ENCODE assay signal across 15 cellular contexts in the genomic region with DNA sequence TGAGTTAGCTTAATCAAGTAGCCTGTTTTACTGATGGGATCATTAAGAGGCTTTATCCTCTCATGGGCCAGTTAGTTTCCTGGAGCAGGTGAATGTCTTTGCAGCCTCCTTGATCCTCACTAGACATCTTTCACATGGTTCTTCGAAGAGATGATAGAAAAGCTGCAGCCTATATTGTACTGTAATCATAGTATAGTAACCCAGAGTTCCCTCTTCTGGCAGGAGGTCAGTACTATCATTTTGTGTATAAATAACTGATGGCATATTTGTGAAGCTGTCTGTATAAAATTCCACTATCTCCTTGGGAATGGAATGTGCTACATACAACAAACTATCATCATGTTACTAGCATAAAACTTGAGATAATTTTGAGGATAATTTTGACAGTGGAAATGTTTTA.
A peak's percentile ranks its signal among the peaks of the same experiment; 100 is the strongest.
DNase-seq lines count a peak whose midpoint lies in the region; TF ChIP-seq lines count a peak whose summit lies in the region.
"Had no signal": no experiment of that assay in that cellular context is flagged by ENCODE, and none has a peak within 500 bp of the region (broad histone marks: within the 10 kb centered on the region; RNA-seq: fewer than 3 reads in every experiment).

No MANE protein-coding gene starts in this region.

- no peaks in the 10 kb centered on the region for H3K4me1 ChIP-seq in KMS-11 (ENCODE audit: low read depth, poor library complexity, severe bottlenecking)
- H3K4me1 ChIP-seq: A549, parathyroid adenoma, transverse colon had no signal

- TF ChIP-seq CTCF in KMS-11 (conservative IDR thresholded peaks at IDR 0.05; ENCODE audit: low read depth, low read length) (no peak), RWPE1 (conservative IDR thresholded peaks at IDR 0.05; ENCODE audit: low read depth) (no peak; the same call in 1 of the 2 replicates)

- POLR2A ChIA-PET in RWPE1 (lab: Yijun Ruan, JAX; ENCODE audit: low non-redundant PET), result no interaction called here

- DNase-seq in NCI-H1694 treated with DMSO at 0.1 percent for 48 hours (lab: John Stamatoyannopoulos, UW), result peak; percentile 2
- DNase-seq in NCI-H1694 (lab: John Stamatoyannopoulos, UW), result no peak
- peak; percentile 9 for DNase-seq in RWPE1 (ENCODE audit: low spot score)
- DNase-seq in hepatic stellate cell (ENCODE audit: low spot score), result peak; percentile 4
- no peak for DNase-seq in kidney tubule cell (ENCODE audit: low spot score)
- DNase-seq in ecto neural progenitor cell (ENCODE audit: low spot score), result no peak
- DNase-seq in glomerular visceral epithelial cell (ENCODE audit: extremely low spot score), result no peak
- DNase-seq: activated naive CD8-positive, alpha-beta T cell treated with anti-CD3 and anti-CD28 coated beads, Interleukin-2, amount 50 U/mL, for 24 hours; DND-41; midbrain; transverse colon had no signal

- H2AFZ ChIP-seq in KMS-11 (ENCODE audit: low read depth), result 0 out of 2 replicates have a peak overlapping the region, but pooled peaks have one; percentile 25
- H2AFZ ChIP-seq: parathyroid adenoma had no signal

- H3K79me2 ChIP-seq in KMS-11 (ENCODE audit: insufficient read depth, low read depth), result no peaks in the 10 kb centered on the region
- H3K79me2 ChIP-seq: parathyroid adenoma had no signal

- no peaks in the 10 kb centered on the region for H3K36me3 ChIP-seq in KMS-11 (ENCODE audit: insufficient read depth)
- H3K36me3 ChIP-seq: HAP-1, transverse colon had no signal

- no peaks in the 10 kb centered on the region for H3K27me3 ChIP-seq in KMS-11 (ENCODE audit: insufficient read depth, low read depth)
- H3K27me3 ChIP-seq: transverse colon had no signal

- H3K27ac ChIP-seq in KMS-11 (no peak overlapping the region), RWPE1 (no peak overlapping the region)
- H3K27ac ChIP-seq: A549, parathyroid adenoma, transverse colon had no signal

- H3K4me2 ChIP-seq in KMS-11, result no peak overlapping the region
- H3K4me2 ChIP-seq: A549 had no signal

- no peak overlapping the region for H3K9ac ChIP-seq in KMS-11
- H3K9ac ChIP-seq: parathyroid adenoma had no signal

- CTCF ChIA-PET in RWPE1 (lab: Yijun Ruan, JAX), result interaction anchor here (0.6 to 0.8 kb wide), 3 partner anchors 35 to 139 kb away, joined by 3 read pairs; no protein-coding TSS in a partner anchor

- H3K4me3 ChIP-seq in KMS-11 (IDR thresholded peaks at IDR 0.05; ENCODE audit: insufficient read depth, low read depth, low read length), result no peak overlapping the region
- H3K4me3 ChIP-seq: A549, HAP-1, transverse colon had no signal

- H4K20me1 ChIP-seq in KMS-11 (ENCODE audit: insufficient read depth), result no peaks in the 10 kb centered on the region

Comparison
In these comparisons a context has a peak if more than half of its experiments do, and no peak if none do; other contexts are left out.
1. DNase-seq: peak in NCI-H1694 treated with DMSO at 0.1 percent for 48 hours (single experiment), RWPE1 (single experiment) and hepatic stellate cell (single experiment); none in NCI-H1694 (single experiment), kidney tubule cell (single experiment), ecto neural progenitor cell (single experiment) and glomerular visceral epithelial cell (single experiment).